1 cellular context compared by ENCODE assay signal in the genomic region with DNA sequence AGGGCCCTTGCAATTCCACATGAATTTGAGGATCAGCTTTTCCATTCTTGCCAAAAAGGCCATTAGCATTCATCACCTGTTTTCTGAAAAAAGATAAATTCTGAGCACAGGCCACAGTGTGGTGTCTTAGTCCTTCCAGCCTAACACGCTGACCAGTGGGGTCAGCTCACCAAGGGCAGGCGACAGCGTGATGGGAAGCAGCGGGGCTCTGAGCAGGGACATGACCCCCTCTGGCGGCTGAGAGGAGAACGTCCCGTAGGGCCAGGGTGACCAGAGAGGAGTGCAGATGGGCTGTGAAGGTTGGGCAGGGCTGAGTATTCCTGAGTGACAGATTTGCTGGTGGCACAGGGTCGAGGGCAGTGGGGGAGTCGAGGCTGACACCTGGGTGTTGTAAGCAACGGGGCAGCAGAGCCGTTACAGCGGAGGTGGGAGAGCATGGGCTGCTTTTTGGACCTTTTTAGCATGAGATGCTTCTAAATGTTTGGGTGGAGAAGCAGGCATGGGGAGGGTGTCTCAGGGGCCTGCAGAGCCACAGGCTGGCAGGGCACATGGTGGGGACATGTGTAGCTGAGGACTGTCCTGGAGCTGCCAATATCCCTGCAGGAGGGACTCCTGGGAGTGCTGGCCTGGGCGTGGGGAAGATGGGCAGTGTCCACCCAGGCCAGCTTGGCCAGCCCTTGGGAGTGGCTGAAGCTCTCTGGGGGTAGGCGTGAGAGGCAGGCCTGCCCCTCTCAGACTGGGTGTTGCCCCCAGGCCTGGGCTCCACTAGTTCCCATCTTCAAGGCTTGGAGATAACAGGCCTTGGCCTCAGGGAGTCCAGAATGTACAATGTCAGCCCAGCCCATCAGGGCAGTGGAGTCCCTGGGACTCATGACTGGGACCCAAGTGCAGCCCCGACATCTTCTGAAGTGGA.
TF ChIP-seq lines count a peak whose summit lies in the region.

No MANE protein-coding gene starts in this region.

TF ChIP-seq in IMR-90, 13 proteins besides CTCF, POLR2A, EP300 and RAD21:
- TF ChIP-seq, protein P1, sequence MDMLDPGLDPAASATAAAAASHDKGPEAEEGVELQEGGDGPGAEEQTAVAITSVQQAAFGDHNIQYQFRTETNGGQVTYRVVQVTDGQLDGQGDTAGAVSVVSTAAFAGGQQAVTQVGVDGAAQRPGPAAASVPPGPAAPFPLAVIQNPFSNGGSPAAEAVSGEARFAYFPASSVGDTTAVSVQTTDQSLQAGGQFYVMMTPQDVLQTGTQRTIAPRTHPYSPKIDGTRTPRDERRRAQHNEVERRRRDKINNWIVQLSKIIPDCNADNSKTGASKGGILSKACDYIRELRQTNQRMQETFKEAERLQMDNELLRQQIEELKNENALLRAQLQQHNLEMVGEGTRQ (IDR thresholded peaks at IDR 0.05; ENCODE audit: low read depth, low read length), result no peak; the same call in 1 of the 2 replicates
- TF ChIP-seq SMC3 (IDR thresholded peaks at IDR 0.05; ENCODE audit: low read depth, low read length) (peak; percentile 85), NFE2L2 (IDR thresholded peaks at IDR 0.05; ENCODE audit: low read depth, low read length) (no peak), MAZ (IDR thresholded peaks at IDR 0.05; ENCODE audit: borderline replicate concordance, low read depth, low read length) (peak; percentile 34; the same call in 1 of the 2 replicates), BHLHE40 (IDR thresholded peaks at IDR 0.05; ENCODE audit: low read depth, low read length) (peak; percentile 31; the same call in 1 of the 2 replicates), MXI1 (IDR thresholded peaks at IDR 0.05; ENCODE audit: borderline replicate concordance, low read depth, low read length) (peak; percentile 66; the same call in 1 of the 2 replicates)
- TF ChIP-seq, protein P2, sequence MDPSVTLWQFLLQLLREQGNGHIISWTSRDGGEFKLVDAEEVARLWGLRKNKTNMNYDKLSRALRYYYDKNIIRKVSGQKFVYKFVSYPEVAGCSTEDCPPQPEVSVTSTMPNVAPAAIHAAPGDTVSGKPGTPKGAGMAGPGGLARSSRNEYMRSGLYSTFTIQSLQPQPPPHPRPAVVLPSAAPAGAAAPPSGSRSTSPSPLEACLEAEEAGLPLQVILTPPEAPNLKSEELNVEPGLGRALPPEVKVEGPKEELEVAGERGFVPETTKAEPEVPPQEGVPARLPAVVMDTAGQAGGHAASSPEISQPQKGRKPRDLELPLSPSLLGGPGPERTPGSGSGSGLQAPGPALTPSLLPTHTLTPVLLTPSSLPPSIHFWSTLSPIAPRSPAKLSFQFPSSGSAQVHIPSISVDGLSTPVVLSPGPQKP (IDR thresholded peaks at IDR 0.05; ENCODE audit: borderline replicate concordance, low read depth, low read length), result no peak
